8 cellular contexts compared by ENCODE assay signal in the genomic region with DNA sequence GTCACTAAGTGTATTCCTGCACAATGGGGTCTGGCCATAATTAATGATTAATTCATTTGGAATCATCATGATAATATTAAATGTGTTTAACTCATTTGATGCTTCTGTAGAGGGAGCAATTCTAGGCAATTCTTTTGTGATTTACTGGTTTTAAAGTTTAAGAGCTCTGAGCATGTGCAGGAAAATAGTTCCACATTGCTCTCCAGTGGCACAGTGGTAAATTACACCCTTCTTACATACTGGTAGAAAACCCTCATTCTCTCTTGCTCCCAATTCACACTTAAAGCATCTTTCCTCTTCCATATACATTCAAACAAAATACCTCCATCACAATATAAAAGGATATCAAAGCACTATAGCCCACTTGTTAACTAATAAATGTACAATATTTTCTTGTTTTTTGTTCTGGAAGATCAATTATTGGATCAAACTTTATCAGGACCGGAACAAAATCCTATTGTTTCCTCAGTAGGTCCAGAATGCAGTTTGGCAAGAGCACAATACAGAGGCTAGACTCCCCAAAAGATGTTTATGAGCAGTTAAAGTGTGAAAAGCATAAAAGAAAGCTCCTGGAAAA.
A peak's percentile ranks its signal among the peaks of the same experiment; 100 is the strongest.
DNase-seq lines count a peak whose midpoint lies in the region; ATAC-seq, FAIRE-seq and TF ChIP-seq lines count a peak whose summit lies in the region.

No MANE protein-coding gene starts in this region.

- WGBS in HepG2 (ENCODE audit: low lambda C conversion rate): 0% methylated on average over 1 of the region's 1 CpG

- no peak overlapping the region for H3K27ac Mint-ChIP-seq in MCF 10A (ENCODE audit: low read depth, unreplicated experiment)
- no peak overlapping the region for H3K27ac Mint-ChIP-seq in WTC11
- H3K27ac Mint-ChIP-seq in natural killer cell treated with Interleukin-12 subunit alpha and Interleukin-12 subunit beta and Interleukin-15 and Interleukin-18, amount 100 ng/mL, for 72 hours: no peak overlapping the region

- CTCF ChIA-PET in MCF 10A (lab: Yijun Ruan, JAX): interaction anchor here (0.6 to 2.1 kb wide), 27 partner anchors 7 to 1758 kb away, joined by 3 to 13 read pairs (median 3); a partner anchor contains a TSS
- CTCF ChIA-PET in WTC11 (lab: Charles Lee): interaction anchor here (0.5 to 1.4 kb wide), 11 partner anchors 12 to 1478 kb away, joined by 3 to 6 read pairs (median 3); no protein-coding TSS in a partner anchor
- CTCF ChIA-PET in HepG2 (lab: Yijun Ruan, JAX; ENCODE audit: low intra/inter-chr PET ratio, low total read pairs): interaction anchor here (0.8 kb wide), 1 partner anchor 1712 kb away, joined by 3 read pairs; no protein-coding TSS in a partner anchor

- no peaks in the 10 kb centered on the region for H4K20me1 ChIP-seq in HepG2 (ENCODE audit: insufficient read depth, low read length)

- H3K27me3 Mint-ChIP-seq in MCF 10A (ENCODE audit: insufficient read depth, unreplicated experiment) (no peaks in the 10 kb centered on the region), WTC11 (ENCODE audit: low read depth) (no peaks in the 10 kb centered on the region)
- H3K27me3 Mint-ChIP-seq in natural killer cell treated with Interleukin-12 subunit alpha and Interleukin-12 subunit beta and Interleukin-15 and Interleukin-18, amount 100 ng/mL, for 72 hours: no peaks in the 10 kb centered on the region

- POLR2A ChIA-PET in MCF 10A (lab: Yijun Ruan, JAX): no interaction called here
- POLR2A ChIA-PET in WTC11 (lab: Charles Lee): no interaction called here
- POLR2A ChIA-PET in HepG2 (lab: Yijun Ruan, JAX): no interaction called here

- no peaks in the 10 kb centered on the region for H3K4me1 Mint-ChIP-seq in MCF 10A (ENCODE audit: insufficient read depth, unreplicated experiment)
- peaks cover 12% of the 10 kb centered on the region for H3K4me1 Mint-ChIP-seq in WTC11
- H3K4me1 Mint-ChIP-seq in natural killer cell treated with Interleukin-12 subunit alpha and Interleukin-12 subunit beta and Interleukin-15 and Interleukin-18, amount 100 ng/mL, for 72 hours (ENCODE audit: low read depth in 2 of 2): no peaks in the 10 kb centered on the region

- no peak for TF ChIP-seq RAD21 in HepG2 (CRISPR knock-in tag; IDR thresholded peaks at IDR 0.05)

- in situ Hi-C loops in HepG2 (cut with HindIII; ENCODE audit: extremely low pct_ligation_motif_present, low pct_unique_long_range_greater_than_20kb): loop anchor here (25.0 kb wide), 1 partner anchor 668 kb away; no protein-coding TSS in a partner anchor

- TF ChIP-seq CTCF in MCF 10A (IDR thresholded peaks at IDR 0.05; ENCODE audit: unreplicated experiment) (peak; percentile 46), breast epithelium (IDR thresholded peaks at IDR 0.05) (peak in 1 of 3 donors; percentile 26), LNCaP clone FGC (IDR thresholded peaks at IDR 0.05; ENCODE audit: control insufficient read depth, extremely low read depth, insufficient read depth) (peak; percentile 38; the same call in 1 of the 2 replicates), WTC11 (IDR thresholded peaks at IDR 0.05) (peak; percentile 33; the same call in 1 of the 2 replicates), HepG2 (CRISPR knock-in tag; IDR thresholded peaks at IDR 0.05) (peak; percentile 53)

- no peak overlapping the region for H3K27ac ChIP-seq in breast epithelium
- H3K27ac ChIP-seq in HepG2 (ENCODE audit: extremely low read length, insufficient read depth, low read length): no peak overlapping the region

- H3K9me3 ChIP-seq in breast epithelium (no peaks in the 10 kb centered on the region), HepG2 (ENCODE audit: low read length) (no peaks in the 10 kb centered on the region)

- no peak for TF ChIP-seq POLR2A in breast epithelium (IDR thresholded peaks at IDR 0.05)
- no peak for TF ChIP-seq POLR2A in HepG2 (IDR thresholded peaks at IDR 0.05; ENCODE audit: insufficient read depth in 1 of 2, low read depth in 2 of 2, low read length in 2 of 2)

- ATAC-seq in WTC11: peak; percentile 86
- peak; percentile 60; the same call in 2 of the 3 replicates for ATAC-seq in HepG2
- no peak for ATAC-seq in GM21381 (IDR thresholded peaks at IDR 0.05; ENCODE audit: unreplicated experiment)
- ATAC-seq in HG02840 (IDR thresholded peaks at IDR 0.05; ENCODE audit: low FRiP score, unreplicated experiment): no peak
- no peak for ATAC-seq in natural killer cell treated with Interleukin-12 subunit alpha and Interleukin-12 subunit beta and Interleukin-15 and Interleukin-18, amount 100 ng/mL, for 72 hours

- peak; percentile 50 for DNase-seq in MCF 10A (ENCODE audit: unreplicated experiment)
- no peak for DNase-seq in breast epithelium (ENCODE audit: low spot score in 2 of 2)
- DNase-seq in LNCaP clone FGC (ENCODE audit: low read depth): peak; percentile 32
- DNase-seq in WTC11 (ENCODE audit: low spot score): no peak
- peak; percentile 7 for DNase-seq in HepG2 (ENCODE audit: low spot score)
- no peak for DNase-seq in natural killer cell treated with Interleukin-12 subunit alpha and Interleukin-12 subunit beta and Interleukin-15 and Interleukin-18, amount 100 ng/mL, for 72 hours (ENCODE audit: low spot score)

- H3K36me3 Mint-ChIP-seq in MCF 10A (ENCODE audit: insufficient read depth, unreplicated experiment) (no peaks in the 10 kb centered on the region), WTC11 (no peaks in the 10 kb centered on the region)
- no peaks in the 10 kb centered on the region for H3K36me3 Mint-ChIP-seq in natural killer cell treated with Interleukin-12 subunit alpha and Interleukin-12 subunit beta and Interleukin-15 and Interleukin-18, amount 100 ng/mL, for 72 hours

- no peaks in the 10 kb centered on the region for H3K4me1 ChIP-seq in breast epithelium
- H3K4me1 ChIP-seq in HepG2 (ENCODE audit: insufficient read depth, low read length): no peaks in the 10 kb centered on the region

- intact Hi-C loops in MCF 10A (cut with micrococcal nuclease) (loop anchor here (5.0 kb wide), 1 partner anchor 1713 kb away; no protein-coding TSS in a partner anchor), breast epithelium (cut with DNase I; ENCODE audit: low total_unique reads) (no loop called here), HepG2 (cut with micrococcal nuclease; ENCODE audit: unreplicated experiment) (no loop called here)

- no peak overlapping the region for H3K9ac ChIP-seq in HepG2 (ENCODE audit: insufficient read depth, low read depth, low read length)

- no peak overlapping the region for H3K4me2 ChIP-seq in HepG2 (ENCODE audit: low read depth, low read length)

- H3K4me3 Mint-ChIP-seq in MCF 10A (ENCODE audit: unreplicated experiment) (no peak overlapping the region), WTC11 (no peak overlapping the region)
- no peak overlapping the region for H3K4me3 Mint-ChIP-seq in natural killer cell treated with Interleukin-12 subunit alpha and Interleukin-12 subunit beta and Interleukin-15 and Interleukin-18, amount 100 ng/mL, for 72 hours

- H3K79me2 ChIP-seq in HepG2 (ENCODE audit: insufficient read depth, low read length): no peaks in the 10 kb centered on the region

- H3K9me3 Mint-ChIP-seq in MCF 10A (ENCODE audit: unreplicated experiment) (no peaks in the 10 kb centered on the region), WTC11 (peaks cover 8% of the 10 kb centered on the region)
- H3K9me3 Mint-ChIP-seq in natural killer cell treated with Interleukin-12 subunit alpha and Interleukin-12 subunit beta and Interleukin-15 and Interleukin-18, amount 100 ng/mL, for 72 hours: no peaks in the 10 kb centered on the region

- TF ChIP-seq EP300 in HepG2 (IDR thresholded peaks at IDR 0.05; ENCODE audit: low read depth in 2 of 2, low read length in 2 of 2): no peak
- TF ChIP-seq EP300 in HepG2 (CRISPR knock-in tag; IDR thresholded peaks at IDR 0.05; ENCODE audit: borderline replicate concordance): no peak

- no peak for FAIRE-seq in HepG2 (lab: Jason Lieb, UNC)

- no peaks in the 10 kb centered on the region for H3K36me3 ChIP-seq in breast epithelium
- H3K36me3 ChIP-seq in HepG2 (replicated peaks in 1 of 2; ENCODE audit: control insufficient read depth in 1 of 2, insufficient read depth in 2 of 2, low read length in 2 of 2): no peaks in the 10 kb centered on the region

- H3K27me3 ChIP-seq in breast epithelium: no peaks in the 10 kb centered on the region
- H3K27me3 ChIP-seq in HepG2 (ENCODE audit: control insufficient read depth in 1 of 2, insufficient read depth in 2 of 2, low read length in 2 of 2): no peaks in the 10 kb centered on the region; a peak in 1 of 5 replicates

- no peak overlapping the region for H3K4me3 ChIP-seq in breast epithelium
- no peak overlapping the region for H3K4me3 ChIP-seq in LNCaP clone FGC (ENCODE audit: low read depth, low read length)
- H3K4me3 ChIP-seq in HepG2 (replicated peaks in 1 of 3; ENCODE audit: insufficient read depth in 1 of 3, low read depth in 2 of 3, low read length in 3 of 3): no peak overlapping the region

- BruUV-seq in MCF 10A (replicated peaks; lab: Mats Ljungman, UMichigan): no TSS peak
- BruUV-seq in HepG2 (replicated peaks; lab: Mats Ljungman, UMichigan): no TSS peak

- H2AFZ ChIP-seq in HepG2 (ENCODE audit: low read length): no peak overlapping the region

TF ChIP-seq in HepG2, 621 proteins besides CTCF, POLR2A, EP300 and RAD21:
- peak; percentile 59 for TF ChIP-seq STAG1 (CRISPR knock-in tag; IDR thresholded peaks at IDR 0.05)
- TF ChIP-seq ZNF124 (CRISPR knock-in tag; IDR thresholded peaks at IDR 0.05): no peak

Comparison
In these comparisons a context has a peak if more than half of its experiments do, and no peak if none do; other contexts are left out.
1. DNase-seq: peak in MCF 10A (single experiment), LNCaP clone FGC (single experiment) and HepG2 (single experiment); none in breast epithelium (0 of 2), WTC11 (single experiment) and natural killer cell treated with Interleukin-12 subunit alpha and Interleukin-12 subunit beta and Interleukin-15 and Interleukin-18, amount 100 ng/mL, for 72 hours (single experiment).
2. ATAC-seq: peak in WTC11 (single experiment) and HepG2 (single experiment); none in GM21381 (single experiment), HG02840 (single experiment) and natural killer cell treated with Interleukin-12 subunit alpha and Interleukin-12 subunit beta and Interleukin-15 and Interleukin-18, amount 100 ng/mL, for 72 hours (0 of 2).